Comparison of ENCODE assay signal across 11 cellular contexts in genomic region chr13:50075619-50076097, GRCh38.
DNase-seq lines count a peak whose midpoint lies in the region; ATAC-seq and TF ChIP-seq lines count a peak whose summit lies in the region.
"Had no signal": no experiment of that assay in that cellular context is flagged by ENCODE, and none has a peak within 500 bp of the region (broad histone marks: within the 10 kb centered on the region; RNA-seq: fewer than 3 reads in every experiment).

No MANE protein-coding gene starts in this region.

- TF ChIP-seq CTCF in OCI-LY3 (IDR thresholded peaks at IDR 0.05; ENCODE audit: low read depth, low read length) (no peak), thoracic aorta (IDR thresholded peaks at IDR 0.05) (no peak), RWPE1 (conservative IDR thresholded peaks at IDR 0.05; ENCODE audit: low read depth) (no peak)

- no peaks in the 10 kb centered on the region for H3K27me3 ChIP-seq in OCI-LY3 (ENCODE audit: low read depth, low read length)
- H3K27me3 ChIP-seq in thoracic aorta (replicated peaks; ENCODE audit: insufficient read depth), result no peaks in the 10 kb centered on the region

- H3K79me2 ChIP-seq in OCI-LY3 (ENCODE audit: low read length), result peaks cover 99% of the 10 kb centered on the region

- peaks cover 56% of the 10 kb centered on the region for H3K4me1 ChIP-seq in OCI-LY3 (ENCODE audit: low read length)
- peaks cover 30 to 44% of the 10 kb centered on the region in 2 donors for H3K4me1 ChIP-seq in thoracic aorta (ENCODE audit: control insufficient read depth in 1 of 2, low read depth in 2 of 2)

- H3K4me2 ChIP-seq in OCI-LY3 (ENCODE audit: low read length), result peak overlapping the region; percentile 59

- no peak overlapping the region for H3K27ac Mint-ChIP-seq in activated T-cell treated with anti-CD3 and anti-CD28 coated beads, Interleukin-2, amount 50 U/mL, for 24 hours
- H3K27ac Mint-ChIP-seq in effector memory CD8-positive, alpha-beta T cell, result peak overlapping the region; percentile 8 to 55
- H3K27ac Mint-ChIP-seq: mesothelial cell of epicardium had no signal

- CTCF ChIA-PET in RWPE1 (lab: Yijun Ruan, JAX), result interaction anchor here (0.6 to 0.7 kb wide), 4 partner anchors 9 to 840 kb away, joined by 3 read pairs; no protein-coding TSS in a partner anchor

- no peak for ATAC-seq in effector memory CD8-positive, alpha-beta T cell (replicated peaks)
- no peak for ATAC-seq in thoracic aorta (ENCODE audit: insufficient number of reproducible peaks, low FRiP score, low read depth)
- ATAC-seq in HG03175 (IDR thresholded peaks at IDR 0.05; ENCODE audit: unreplicated experiment), result no peak

- H3K4me3 Mint-ChIP-seq in activated T-cell treated with anti-CD3 and anti-CD28 coated beads, Interleukin-2, amount 50 U/mL, for 24 hours, result peak overlapping the region; percentile 42
- H3K4me3 Mint-ChIP-seq in effector memory CD8-positive, alpha-beta T cell, result peak overlapping the region; percentile 57 to 63
- H3K4me3 Mint-ChIP-seq: mesothelial cell of epicardium had no signal

- peaks cover 21% of the 10 kb centered on the region for H3K27me3 Mint-ChIP-seq in activated T-cell treated with anti-CD3 and anti-CD28 coated beads, Interleukin-2, amount 50 U/mL, for 24 hours
- no peaks in the 10 kb centered on the region for H3K27me3 Mint-ChIP-seq in effector memory CD8-positive, alpha-beta T cell

- H3K9me3 ChIP-seq in OCI-LY3 (ENCODE audit: insufficient read depth, low read length) (no peaks in the 10 kb centered on the region), thoracic aorta (no peaks in the 10 kb centered on the region)

- H3K4me3 ChIP-seq in OCI-LY3 (ENCODE audit: low read length) (peak overlapping the region; percentile 31), thoracic aorta (peak overlapping the region; percentile 39)

- H3K36me3 ChIP-seq in OCI-LY3 (replicated peaks; ENCODE audit: low read depth, low read length) (peaks cover 23% of the 10 kb centered on the region), thoracic aorta (no peaks in the 10 kb centered on the region)

- peaks cover 58% of the 10 kb centered on the region for H3K36me3 Mint-ChIP-seq in activated T-cell treated with anti-CD3 and anti-CD28 coated beads, Interleukin-2, amount 50 U/mL, for 24 hours (ENCODE audit: low read depth)
- H3K36me3 Mint-ChIP-seq in effector memory CD8-positive, alpha-beta T cell (ENCODE audit: insufficient read depth), result peaks cover 10% of the 10 kb centered on the region
- H3K36me3 Mint-ChIP-seq: mesothelial cell of epicardium had no signal

- no peak overlapping the region for H2AFZ ChIP-seq in OCI-LY3 (ENCODE audit: low read depth, low read length)

- DNase-seq in activated T-cell treated with anti-CD3 and anti-CD28 coated beads, Interleukin-2, amount 50 U/mL, for 24 hours, result no peak
- DNase-seq in activated T-cell treated with anti-CD3 and anti-CD28 coated beads, Interleukin-2, amount 50 U/mL, for 1 hour, result no peak
- DNase-seq in effector memory CD8-positive, alpha-beta T cell, result no peak
- DNase-seq in thoracic aorta (ENCODE audit: low spot score) (no peak), RWPE1 (ENCODE audit: low spot score) (no peak), NCI-H2029 treated with DMSO at 0.1 percent for 48 hours (lab: John Stamatoyannopoulos, UW) (no peak)
- DNase-seq: NCI-H446 treated with DMSO at 0.1 percent for 48 hours; stimulated activated CD4-positive, alpha-beta T cell treated with anti-CD3 and anti-CD28 coated beads, Interleukin-4, amount 100 ng/mL, for 4 hours had no signal

- H3K27ac ChIP-seq in OCI-LY3 (ENCODE audit: low read length), result peak overlapping the region; percentile 2; the same call in 1 of the 2 replicates
- H3K27ac ChIP-seq in thoracic aorta, result peak overlapping the region; percentile 56 to 92
- no peak overlapping the region for H3K27ac ChIP-seq in RWPE1

- POLR2A ChIA-PET in RWPE1 (lab: Yijun Ruan, JAX; ENCODE audit: low non-redundant PET), result no interaction called here

- H4K20me1 ChIP-seq in OCI-LY3 (ENCODE audit: insufficient read depth, low read length), result peaks cover 92% of the 10 kb centered on the region

- H3K9ac ChIP-seq in OCI-LY3 (ENCODE audit: low read length), result no peak overlapping the region

- no peaks in the 10 kb centered on the region for H3K9me3 Mint-ChIP-seq in activated T-cell treated with anti-CD3 and anti-CD28 coated beads, Interleukin-2, amount 50 U/mL, for 24 hours
- H3K9me3 Mint-ChIP-seq in effector memory CD8-positive, alpha-beta T cell, result no peaks in the 10 kb centered on the region
- H3K9me3 Mint-ChIP-seq: mesothelial cell of epicardium had no signal

- peaks cover 46% of the 10 kb centered on the region for H3K4me1 Mint-ChIP-seq in activated T-cell treated with anti-CD3 and anti-CD28 coated beads, Interleukin-2, amount 50 U/mL, for 24 hours (ENCODE audit: low read depth)
- peaks cover 10 to 13% of the 10 kb centered on the region in 2 donors for H3K4me1 Mint-ChIP-seq in effector memory CD8-positive, alpha-beta T cell (ENCODE audit: low read depth in 2 of 2)
